2 cellular contexts compared by ENCODE assay signal in the genomic region with DNA sequence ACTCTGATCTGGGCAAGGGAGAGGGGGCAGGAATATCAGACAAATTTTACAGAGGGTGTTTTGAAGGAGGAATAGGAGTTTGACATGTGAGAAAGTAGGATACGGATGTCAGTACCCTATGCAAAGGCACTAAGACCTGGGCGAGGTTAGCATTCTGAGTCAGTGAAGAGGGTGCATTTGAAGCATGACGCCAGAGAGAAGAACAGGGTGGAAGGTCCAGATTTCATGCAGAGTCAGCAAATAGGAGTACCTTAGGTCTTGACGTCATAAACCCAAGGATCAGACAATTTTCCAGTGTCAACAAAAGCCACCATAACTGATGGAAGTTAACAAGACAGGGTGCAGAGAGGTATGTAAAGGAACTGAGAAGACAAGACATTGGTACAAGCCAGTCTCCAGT.
TF ChIP-seq lines count a peak whose summit lies in the region.

No MANE protein-coding gene starts in this region.

TF ChIP-seq in HepG2, 621 proteins besides CTCF, POLR2A, EP300 and RAD21:
- TF ChIP-seq, protein P1, sequence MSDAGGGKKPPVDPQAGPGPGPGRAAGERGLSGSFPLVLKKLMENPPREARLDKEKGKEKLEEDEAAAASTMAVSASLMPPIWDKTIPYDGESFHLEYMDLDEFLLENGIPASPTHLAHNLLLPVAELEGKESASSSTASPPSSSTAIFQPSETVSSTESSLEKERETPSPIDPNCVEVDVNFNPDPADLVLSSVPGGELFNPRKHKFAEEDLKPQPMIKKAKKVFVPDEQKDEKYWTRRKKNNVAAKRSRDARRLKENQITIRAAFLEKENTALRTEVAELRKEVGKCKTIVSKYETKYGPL (CRISPR knock-in tag; IDR thresholded peaks at IDR 0.05): no peak
- TF ChIP-seq SIN3A (IDR thresholded peaks at IDR 0.05; ENCODE audit: borderline replicate concordance, low read depth, low read length) (no peak), NAIF1 (CRISPR knock-in tag; IDR thresholded peaks at IDR 0.05; ENCODE audit: borderline replicate concordance) (no peak), MAFK (conservative IDR thresholded peaks at IDR 0.05 in 1 of 2, IDR thresholded peaks at IDR 0.05 in 1 of 2; ENCODE audit: low read length in 2 of 2) (peak; percentile 95 to 97), MAFF (IDR thresholded peaks at IDR 0.05; ENCODE audit: low read depth, low read length) (peak; percentile 96)
- TF ChIP-seq, protein P2, sequence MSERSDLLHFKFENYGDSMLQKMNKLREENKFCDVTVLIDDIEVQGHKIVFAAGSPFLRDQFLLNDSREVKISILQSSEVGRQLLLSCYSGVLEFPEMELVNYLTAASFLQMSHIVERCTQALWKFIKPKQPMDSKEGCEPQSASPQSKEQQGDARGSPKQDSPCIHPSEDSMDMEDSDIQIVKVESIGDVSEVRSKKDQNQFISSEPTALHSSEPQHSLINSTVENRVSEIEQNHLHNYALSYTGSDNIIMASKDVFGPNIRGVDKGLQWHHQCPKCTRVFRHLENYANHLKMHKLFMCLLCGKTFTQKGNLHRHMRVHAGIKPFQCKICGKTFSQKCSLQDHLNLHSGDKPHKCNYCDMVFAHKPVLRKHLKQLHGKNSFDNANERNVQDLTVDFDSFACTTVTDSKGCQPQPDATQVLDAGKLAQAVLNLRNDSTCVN (CRISPR knock-in tag; IDR thresholded peaks at IDR 0.05; ENCODE audit: borderline replicate concordance): no peak
- TF ChIP-seq, protein P3, sequence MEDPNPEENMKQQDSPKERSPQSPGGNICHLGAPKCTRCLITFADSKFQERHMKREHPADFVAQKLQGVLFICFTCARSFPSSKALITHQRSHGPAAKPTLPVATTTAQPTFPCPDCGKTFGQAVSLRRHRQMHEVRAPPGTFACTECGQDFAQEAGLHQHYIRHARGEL (CRISPR knock-in tag; IDR thresholded peaks at IDR 0.05): no peak

TF ChIP-seq in IMR-90, 13 proteins besides CTCF, POLR2A, EP300 and RAD21:
- TF ChIP-seq CEBPB (IDR thresholded peaks at IDR 0.05; ENCODE audit: low read depth, low read length) (no peak), MAFK (IDR thresholded peaks at IDR 0.05; ENCODE audit: low read depth, low read length) (peak; percentile 78)
